ENCODE assay signal across 8 cellular contexts in genomic region chr10:102917314-102917961, GRCh38. TPM values are rescaled to one million over a fixed set of nuclear protein-coding genes. Genes with fewer than 3 reads are reported as not detected.
DNase-seq lines count a peak whose midpoint lies in the region; ATAC-seq and TF ChIP-seq lines count a peak whose summit lies in the region.

No MANE protein-coding gene starts in this region.

- no peaks in the 10 kb centered on the region for H3K9me3 Mint-ChIP-seq in chondrocyte (ENCODE audit: low read depth)

- peak overlapping the region; percentile 97 for H3K27ac Mint-ChIP-seq in chondrocyte (ENCODE audit: unreplicated experiment)

- ATAC-seq in HG02884 (IDR thresholded peaks at IDR 0.05; ENCODE audit: unreplicated experiment) (peak; percentile 41), left colon (peak; percentile 62)

- peaks cover 4% of the 10 kb centered on the region for H3K36me3 Mint-ChIP-seq in chondrocyte (ENCODE audit: low read depth)

- H3K4me3 Mint-ChIP-seq in chondrocyte (ENCODE audit: unreplicated experiment) = peak overlapping the region; percentile 90

- DNase-seq in NCI-H1694 treated with DMSO at 0.1 percent for 48 hours (lab: John Stamatoyannopoulos, UW) (peak; percentile 59), NCI-H1694 (lab: John Stamatoyannopoulos, UW) (no peak), NCI-H2107 treated with DMSO at 0.1 percent for 48 hours (lab: John Stamatoyannopoulos, UW; ENCODE audit: unreplicated experiment) (peak; percentile 16), chondrocyte (ENCODE audit: low spot score) (peak; percentile 93), left colon (peak; percentile 69 to 85)
- peak; percentile 69 to 76 for DNase-seq in activated CD4-positive, alpha-beta T cell treated with anti-CD3 and anti-CD28 coated beads for 24 hours (ENCODE audit: low read depth in 2 of 2)
- DNase-seq in stimulated activated CD4-positive, alpha-beta T cell treated with anti-CD3 and anti-CD28 coated beads, Interleukin-15, amount 100 ng/mL, for 48 hours (ENCODE audit: low read depth in 2 of 2) = peak; percentile 69 to 75

- peaks cover 51% of the 10 kb centered on the region for H3K4me1 Mint-ChIP-seq in chondrocyte (ENCODE audit: low read depth)

- intact Hi-C loops in left colon (cut with DNase I, micrococcal nuclease) = loop anchor here (5.0 to 10.0 kb wide), 2 partner anchors 147 to 330 kb away; partner anchors contain the start of gene RPEL1 (in 2 of the 2)

- no peaks in the 10 kb centered on the region for H3K27me3 Mint-ChIP-seq in chondrocyte (ENCODE audit: low read depth)

- peak; percentile 100 for TF ChIP-seq CTCF in chondrocyte (IDR thresholded peaks at IDR 0.05)

RNA-seq across cellular contexts. Expression of gene CNNM2, which starts 0.7 kb away (rescaled TPM):
- total RNA-seq in chondrocyte (15.3 to 36.8 TPM (median 33.0 TPM) in 3 replicates), left colon (10 to 100 TPM; 34.5 to 38.6 TPM)

RNA-seq across cellular contexts. Expression of gene AS3MT, which starts 48.2 kb away (rescaled TPM):
- total RNA-seq in chondrocyte (2.2 to 3.7 TPM (median 2.3 TPM) in 3 replicates), left colon (1 to 10 TPM in 1 of 2 donors, under 1 TPM in 1; 0.61 to 1.2 TPM)
